In genomic region chr6:131443514-131443913, GRCh38 we compare ENCODE assay signal across 1 cellular context.
TF ChIP-seq lines count a peak whose summit lies in the region.

No MANE protein-coding gene starts in this region.

TF ChIP-seq in HepG2, 621 proteins besides CTCF, POLR2A, EP300 and RAD21 (continued from another document):
- TF ChIP-seq BCL3 (CRISPR knock-in tag; IDR thresholded peaks at IDR 0.05) = no peak
